Comparison of ENCODE assay signal across 8 cellular contexts in the genomic region with DNA sequence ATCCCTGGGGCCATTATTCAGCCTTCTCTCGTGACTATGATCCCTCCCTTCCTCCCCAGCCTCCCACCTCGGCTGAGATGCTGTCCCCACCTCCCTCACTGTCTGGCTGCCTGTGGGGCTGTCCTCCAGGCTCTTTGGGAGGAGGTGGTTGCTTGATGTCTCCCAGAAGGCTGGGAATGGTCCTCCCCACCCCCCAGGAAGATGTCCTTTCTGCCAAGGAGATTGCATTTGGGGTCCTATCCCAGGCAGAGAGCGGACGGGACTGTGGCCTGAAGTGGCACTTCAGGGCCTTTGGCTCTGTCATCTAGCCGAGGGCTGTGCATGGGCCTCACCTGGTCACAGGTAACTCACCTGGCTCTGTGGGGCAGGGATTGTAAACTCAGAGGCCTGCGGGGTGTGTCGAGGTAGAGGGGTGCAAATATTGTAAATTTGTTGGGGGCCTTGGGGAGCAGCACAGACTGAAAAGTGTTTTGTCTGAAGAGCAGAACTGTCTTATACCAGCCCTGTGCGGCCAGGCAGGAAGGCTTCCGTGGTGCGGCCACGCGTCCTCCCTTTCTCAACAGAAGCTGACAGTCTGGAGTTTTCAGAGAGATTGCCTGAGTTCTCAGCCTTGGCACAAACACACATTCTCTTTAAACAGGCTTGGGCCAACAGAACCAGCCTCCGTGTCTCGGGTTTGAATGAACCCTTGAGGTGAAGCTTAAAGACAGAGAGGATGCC.
DNase-seq lines count a peak whose midpoint lies in the region; ATAC-seq and TF ChIP-seq lines count a peak whose summit lies in the region.

No MANE protein-coding gene starts in this region.

- H3K4me1 Mint-ChIP-seq in activated CD4-positive, alpha-beta T cell treated with anti-CD3 and anti-CD28 coated beads for 36 hours: peaks cover 23% of the 10 kb centered on the region

- no peak for ATAC-seq in activated CD4-positive, alpha-beta T cell treated with anti-CD3 and anti-CD28 coated beads for 36 hours
- peak; percentile 6 to 21 for ATAC-seq in activated naive CD4-positive, alpha-beta T cell treated with anti-CD3 and anti-CD28 coated beads, Interleukin-2, amount 50 U/mL, for 72 hours
- ATAC-seq in thoracic aorta (ENCODE audit: insufficient number of reproducible peaks, low FRiP score, low read depth) (no peak), HG03139 (IDR thresholded peaks at IDR 0.05; ENCODE audit: unreplicated experiment) (no peak), GM18502 (IDR thresholded peaks at IDR 0.05; ENCODE audit: poor library complexity, unreplicated experiment) (no peak)

- intact Hi-C loops in activated CD4-positive, alpha-beta T cell treated with anti-CD3 and anti-CD28 coated beads for 36 hours (cut with DNase I, micrococcal nuclease): no loop called here

- H3K4me1 ChIP-seq in thoracic aorta (ENCODE audit: control insufficient read depth in 1 of 2, low read depth in 2 of 2): peaks cover 44 to 75% of the 10 kb centered on the region in 2 donors

- no peaks in the 10 kb centered on the region for H3K9me3 ChIP-seq in thoracic aorta

- no peaks in the 10 kb centered on the region for H3K36me3 ChIP-seq in thoracic aorta

- POLR2A ChIA-PET in activated CD4-positive, alpha-beta T cell treated with anti-CD3 and anti-CD28 coated beads for 36 hours (lab: Charles Lee): no interaction called here

- no peaks in the 10 kb centered on the region for H3K27me3 ChIP-seq in thoracic aorta (replicated peaks; ENCODE audit: insufficient read depth)

- TF ChIP-seq CTCF in thoracic aorta (IDR thresholded peaks at IDR 0.05): no peak

- CTCF ChIA-PET in activated CD4-positive, alpha-beta T cell treated with anti-CD3 and anti-CD28 coated beads for 36 hours (lab: Charles Lee): no interaction called here

- H3K9me3 Mint-ChIP-seq in activated CD4-positive, alpha-beta T cell treated with anti-CD3 and anti-CD28 coated beads for 36 hours (ENCODE audit: low read depth): no peaks in the 10 kb centered on the region
- no peaks in the 10 kb centered on the region for H3K9me3 Mint-ChIP-seq in activated naive CD4-positive, alpha-beta T cell treated with anti-CD3 and anti-CD28 coated beads, Interleukin-2, amount 50 U/mL, for 72 hours

- peak overlapping the region; percentile 74 for H3K4me3 ChIP-seq in thoracic aorta

- no peaks in the 10 kb centered on the region for H3K27me3 Mint-ChIP-seq in activated CD4-positive, alpha-beta T cell treated with anti-CD3 and anti-CD28 coated beads for 36 hours

- H3K27ac ChIP-seq in thoracic aorta: peak overlapping the region; percentile 96 to 98

- no peak for DNase-seq in activated CD4-positive, alpha-beta T cell treated with anti-CD3 and anti-CD28 coated beads for 36 hours
- no peak for DNase-seq in activated CD4-positive, alpha-beta T cell treated with anti-CD3 and anti-CD28 coated beads, Interleukin-2, amount 50 U/mL, for 1 hour
- peak in 1 of 2 donors; percentile 44 for DNase-seq in activated naive CD4-positive, alpha-beta T cell treated with anti-CD3 and anti-CD28 coated beads, Interleukin-2, amount 50 U/mL, for 72 hours (ENCODE audit: low spot score in 2 of 2)
- peak; percentile 52 for DNase-seq in iris pigment epithelial cell (ENCODE audit: low read depth)
- DNase-seq in thoracic aorta (ENCODE audit: low spot score): no peak
- no peak for DNase-seq in ecto neural progenitor cell (ENCODE audit: low spot score)

- H3K36me3 Mint-ChIP-seq in activated CD4-positive, alpha-beta T cell treated with anti-CD3 and anti-CD28 coated beads for 36 hours (ENCODE audit: low read depth): no peaks in the 10 kb centered on the region
- H3K36me3 Mint-ChIP-seq in activated naive CD4-positive, alpha-beta T cell treated with anti-CD3 and anti-CD28 coated beads, Interleukin-2, amount 50 U/mL, for 72 hours: peaks cover 0 to 5% of the 10 kb centered on the region in 2 donors

- peak overlapping the region; percentile 70 for H3K4me3 Mint-ChIP-seq in activated CD4-positive, alpha-beta T cell treated with anti-CD3 and anti-CD28 coated beads for 36 hours

- peak overlapping the region; percentile 84 for H3K27ac Mint-ChIP-seq in activated CD4-positive, alpha-beta T cell treated with anti-CD3 and anti-CD28 coated beads for 36 hours
- peak overlapping the region in 1 of 2 donors; percentile 96 for H3K27ac Mint-ChIP-seq in activated naive CD4-positive, alpha-beta T cell treated with anti-CD3 and anti-CD28 coated beads, Interleukin-2, amount 50 U/mL, for 72 hours

Comparison
In these comparisons a context has a peak if more than half of its experiments do, and no peak if none do; other contexts are left out.
1. ATAC-seq: peak in activated naive CD4-positive, alpha-beta T cell treated with anti-CD3 and anti-CD28 coated beads, Interleukin-2, amount 50 U/mL, for 72 hours (2 of 2); none in activated CD4-positive, alpha-beta T cell treated with anti-CD3 and anti-CD28 coated beads for 36 hours (single experiment), thoracic aorta (single experiment), HG03139 (single experiment) and GM18502 (single experiment).